In the genomic region with DNA sequence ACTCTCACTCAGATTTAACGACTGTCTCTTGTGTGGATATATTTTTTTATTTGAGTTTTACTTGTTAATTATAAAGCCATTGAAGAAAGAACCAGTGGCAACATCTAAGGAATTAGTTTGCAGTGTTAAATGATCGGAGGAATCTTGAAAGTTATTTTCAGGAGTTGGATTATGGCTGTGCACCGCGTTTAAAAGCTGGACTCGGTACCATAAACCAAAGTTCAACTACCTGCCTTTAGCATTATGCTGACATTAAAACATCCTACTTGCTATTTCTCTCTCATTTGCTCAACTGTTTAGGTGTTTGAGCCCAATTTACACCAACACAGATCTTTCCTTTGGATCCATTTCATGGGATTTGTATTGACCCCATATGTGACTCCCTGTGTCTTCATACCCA, we compare ENCODE assay signal across 3 cellular contexts.
"Had no signal": no experiment of that assay in that cellular context is flagged by ENCODE, and none has a peak within 500 bp of the region (broad histone marks: within the 10 kb centered on the region; RNA-seq: fewer than 3 reads in every experiment).

No MANE protein-coding gene starts in this region.

- ATAC-seq: GM12878 had no signal

- H3K4me3 ChIP-seq: GM12878 had no signal

- DNase-seq: GDM1, GF-D8 had no signal
